9 cellular contexts compared by ENCODE assay signal in the genomic region with DNA sequence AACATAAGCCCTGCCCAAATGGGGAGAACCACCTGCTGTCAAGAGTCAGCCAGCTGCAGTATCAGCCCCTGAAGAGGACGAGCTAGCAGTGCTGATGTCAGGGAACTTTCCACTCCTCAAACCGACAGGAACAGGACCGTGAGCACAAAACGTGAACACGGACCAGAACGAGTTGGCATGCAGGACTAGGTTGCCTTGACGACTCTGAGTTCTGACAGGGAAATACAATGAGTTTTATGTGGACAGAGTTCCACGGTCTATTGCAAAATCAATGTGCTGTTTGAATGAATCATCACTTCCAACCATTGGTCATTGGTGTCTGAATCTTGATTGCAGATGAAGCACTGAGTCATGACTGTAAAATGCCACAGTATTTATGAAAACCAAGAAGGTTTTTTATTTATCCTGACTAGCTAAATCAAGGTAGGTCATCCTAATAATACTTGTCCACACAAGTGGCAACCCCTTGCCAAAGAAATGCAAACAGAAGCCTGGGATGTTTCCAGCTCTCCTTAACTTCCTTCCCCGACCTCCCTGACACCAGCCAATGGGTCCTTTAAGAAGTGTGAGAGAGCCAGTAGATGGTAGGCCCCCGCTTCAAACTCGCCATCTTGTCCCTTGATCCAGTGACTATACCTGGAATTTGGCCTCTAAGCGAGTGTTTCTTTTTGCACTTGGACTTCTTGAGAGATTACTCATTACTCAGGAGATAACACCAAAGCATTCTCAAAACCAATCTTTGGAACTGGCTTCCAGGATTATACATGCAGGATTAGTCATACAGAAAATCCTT.
A peak's percentile ranks its signal among the peaks of the same experiment; 100 is the strongest.
DNase-seq lines count a peak whose midpoint lies in the region; FAIRE-seq and TF ChIP-seq lines count a peak whose summit lies in the region.
"Had no signal": no experiment of that assay in that cellular context is flagged by ENCODE, and none has a peak within 500 bp of the region (broad histone marks: within the 10 kb centered on the region; RNA-seq: fewer than 3 reads in every experiment).

No MANE protein-coding gene starts in this region.

- no peak overlapping the region for H4K91ac ChIP-seq in trophoblast cell (ENCODE audit: low read depth, low read length)

- H3K27ac ChIP-seq in esophagus squamous epithelium (peak overlapping the region; percentile 89 to 96 (median 95)), trophoblast cell (ENCODE audit: low read depth, low read length) (no peak overlapping the region)

- no peak overlapping the region for H3K23ac ChIP-seq in trophoblast cell (ENCODE audit: low read length)

- no peak overlapping the region for H3K4ac ChIP-seq in trophoblast cell (ENCODE audit: low read depth, low read length)

- no peak overlapping the region for H3K9ac ChIP-seq in trophoblast cell (ENCODE audit: low read length)

- no peaks in the 10 kb centered on the region for H3K79me2 ChIP-seq in trophoblast cell (ENCODE audit: control insufficient read depth, insufficient read depth, low read length, poor library complexity)

- no peak overlapping the region for H2AFZ ChIP-seq in trophoblast cell (ENCODE audit: insufficient read depth, low read length, poor library complexity)

- no peak overlapping the region for H2BK5ac ChIP-seq in trophoblast cell (ENCODE audit: low read depth, low read length, poor library complexity)

- peak overlapping the region in 2 of 4 donors; percentile 9 to 16 for H3K4me3 ChIP-seq in esophagus squamous epithelium
- no peak overlapping the region for H3K4me3 ChIP-seq in trophoblast cell (ENCODE audit: low read depth, low read length)

- H2AK5ac ChIP-seq in trophoblast cell (ENCODE audit: low read length): no peak overlapping the region

- H3K4me1 ChIP-seq in esophagus squamous epithelium (peaks cover 17 to 42% (median 21%) of the 10 kb centered on the region in 3 donors), trophoblast cell (ENCODE audit: control insufficient read depth in 1 of 2, insufficient read depth in 2 of 2, low read length in 2 of 2) (peaks cover 4 to 7% of the 10 kb centered on the region in 2 experiments)

- intact Hi-C loops in esophagus squamous epithelium (cut with DNase I): no loop called here

- no peak overlapping the region for H3K14ac ChIP-seq in trophoblast cell (ENCODE audit: low read length)

- DNase-seq in NCI-H345 (lab: John Stamatoyannopoulos, UW) (peak; percentile 73), NCI-H345 treated with DMSO at 0.1 percent for 48 hours (lab: John Stamatoyannopoulos, UW; ENCODE audit: unreplicated experiment) (no peak), RCC 7860 (ENCODE audit: low spot score) (peak; percentile 100), esophagus squamous epithelium (lab: John Stamatoyannopoulos, UW) (no peak), trophoblast cell (peak; percentile 97 to 99), GM19238 (ENCODE audit: insufficient read length, low spot score) (no peak), germinal center (ENCODE audit: low spot score) (no peak), pons (ENCODE audit: low spot score) (no peak)
- DNase-seq: DND-41 had no signal

- peak in 1 of 4 donors; percentile 9 for TF ChIP-seq POLR2A in esophagus squamous epithelium (IDR thresholded peaks at IDR 0.05)

- H3K18ac ChIP-seq in trophoblast cell (ENCODE audit: low read length): no peak overlapping the region

- H4K8ac ChIP-seq in trophoblast cell (ENCODE audit: low read depth, low read length): no peak overlapping the region

- 18 to 22% methylated on average over 9 to 10 of the region's 12 CpGs for WGBS in esophagus squamous epithelium, 2 donors
- no CpG with 5 or more reads among the region's 12 CpGs for WGBS in trophoblast cell (ENCODE audit: extremely low coverage, insufficient coverage, insufficient read length)

- no peak overlapping the region for H2BK120ac ChIP-seq in trophoblast cell (ENCODE audit: insufficient read depth, low read length, poor library complexity)

- no peaks in the 10 kb centered on the region for H3K9me3 ChIP-seq in esophagus squamous epithelium
- no peaks in the 10 kb centered on the region for H3K9me3 ChIP-seq in trophoblast cell (ENCODE audit: insufficient read depth, low read depth, low read length)

- no peaks in the 10 kb centered on the region for H3K36me3 ChIP-seq in esophagus squamous epithelium
- H3K36me3 ChIP-seq in trophoblast cell (ENCODE audit: control insufficient read depth in 1 of 2, insufficient read depth in 2 of 2, low read length in 2 of 2): no peaks in the 10 kb centered on the region

- H3K4me2 ChIP-seq in trophoblast cell (ENCODE audit: low read length): no peak overlapping the region

- peak; percentile 99 for FAIRE-seq in RCC 7860 (lab: Jason Lieb, UNC)

- no peaks in the 10 kb centered on the region for H3K27me3 ChIP-seq in esophagus squamous epithelium
- no peaks in the 10 kb centered on the region for H3K27me3 ChIP-seq in trophoblast cell (ENCODE audit: insufficient read depth, low read length)

- no peak overlapping the region for H2BK12ac ChIP-seq in trophoblast cell (ENCODE audit: low read length)

- TF ChIP-seq CTCF in esophagus squamous epithelium (IDR thresholded peaks at IDR 0.05): no peak

- H4K12ac ChIP-seq in trophoblast cell (ENCODE audit: low read depth, low read length): no peak overlapping the region

- H3K79me1 ChIP-seq in trophoblast cell (ENCODE audit: low read length): no peaks in the 10 kb centered on the region

Comparison
In these comparisons a context has a peak if more than half of its experiments do, and no peak if none do; other contexts are left out.
1. DNase-seq: peak in NCI-H345 (single experiment), RCC 7860 (single experiment) and trophoblast cell (2 of 2); none in NCI-H345 treated with DMSO at 0.1 percent for 48 hours (single experiment), esophagus squamous epithelium (single experiment), GM19238 (single experiment), germinal center (single experiment) and pons (single experiment).